9 cellular contexts compared by ENCODE assay signal in the genomic region with DNA sequence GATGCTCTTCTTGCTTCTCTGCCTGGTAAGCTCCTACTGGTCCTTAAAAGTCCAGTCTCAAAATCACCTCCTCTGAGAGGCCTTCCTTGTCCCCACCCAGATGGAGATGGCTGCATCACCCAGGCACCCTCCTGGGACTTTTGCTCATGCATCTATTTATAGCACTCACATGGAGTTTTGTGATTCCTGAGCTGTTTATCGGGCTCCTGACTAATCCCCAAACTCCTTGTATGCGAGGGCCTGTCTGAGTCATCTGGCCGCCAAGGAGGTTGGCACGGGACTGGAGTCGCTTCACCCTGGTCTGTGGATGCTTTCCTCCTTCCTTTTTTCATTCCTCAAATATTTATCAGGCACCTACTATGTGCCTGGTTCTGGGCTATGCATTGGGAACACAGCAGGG. TPM values are rescaled to one million over a fixed set of nuclear protein-coding genes. Genes with fewer than 3 reads are reported as not detected.
DNase-seq lines count a peak whose midpoint lies in the region; ATAC-seq, FAIRE-seq and TF ChIP-seq lines count a peak whose summit lies in the region.
"Had no signal": no experiment of that assay in that cellular context is flagged by ENCODE, and none has a peak within 500 bp of the region (broad histone marks: within the 10 kb centered on the region; RNA-seq: fewer than 3 reads in every experiment).

No MANE protein-coding gene starts in this region.

- CTCF ChIA-PET in A549 (lab: Yijun Ruan, JAX): interaction anchor here (0.6 to 9.7 kb wide), 14 partner anchors 8 to 243 kb away, joined by 3 to 121 read pairs (median 4); no protein-coding TSS in a partner anchor

- H3K9me3 ChIP-seq in A549 (no peaks in the 10 kb centered on the region), mesenchymal stem cell (ENCODE audit: control insufficient read depth, low read length) (no peaks in the 10 kb centered on the region)
- H3K9me3 ChIP-seq: upper lobe of right lung had no signal

- no peaks in the 10 kb centered on the region for H3K79me1 ChIP-seq in mesenchymal stem cell (replicated peaks; ENCODE audit: low read length, poor library complexity, severe bottlenecking)

- TF ChIP-seq EP300 in A549 (IDR thresholded peaks at IDR 0.05): peak in 1 of 2 experiments; percentile 32; a peak in 1 of 5 replicates

- in situ Hi-C loops in astrocyte of the spinal cord (cut with HindIII; ENCODE audit: low sequenced_read_pairs): no loop called here

- peaks cover 32% of the 10 kb centered on the region for H3K4me1 ChIP-seq in A549
- peaks cover 36% of the 10 kb centered on the region for H3K4me1 ChIP-seq in mesenchymal stem cell (ENCODE audit: control insufficient read depth, insufficient read depth, low read depth, low read length)

- H2AK5ac ChIP-seq in mesenchymal stem cell (ENCODE audit: low read length, severe bottlenecking): peak overlapping the region; percentile 27

- no peak overlapping the region for H2BK120ac ChIP-seq in mesenchymal stem cell (ENCODE audit: low read depth, low read length)

- peak overlapping the region; percentile 34 to 67 for H3K18ac ChIP-seq in mesenchymal stem cell (ENCODE audit: low read depth in 1 of 2, low read length in 2 of 2)

- H3K36me3 ChIP-seq in mesenchymal stem cell (ENCODE audit: control insufficient read depth in 1 of 2, insufficient read depth in 2 of 2, low read depth in 1 of 2, low read length in 2 of 2): peaks cover 3 to 6% of the 10 kb centered on the region in 2 experiments
- H3K36me3 ChIP-seq: upper lobe of right lung had no signal

- TF ChIP-seq CTCF in A549 (IDR thresholded peaks at IDR 0.05) (no peak), astrocyte of the spinal cord (IDR thresholded peaks at IDR 0.05; ENCODE audit: low read depth, low read length) (no peak)

- WGBS in A549 (ENCODE audit: missing lambda C conversion rate): 0% methylated on average over 5 of the region's 5 CpGs
- WGBS in mesenchymal stem cell: 2% methylated on average over 5 of the region's 5 CpGs

- POLR2A ChIA-PET in A549 (lab: Yijun Ruan, JAX): interaction anchor here (1.0 to 1.2 kb wide), 2 partner anchors 16 to 239 kb away, joined by 3 to 4 read pairs; partner anchors contain the start of gene USP22

- H2BK15ac ChIP-seq in mesenchymal stem cell (ENCODE audit: low read depth, poor library complexity, severe bottlenecking): no peak overlapping the region

- peak; percentile 11 to 19 for ATAC-seq in A549
- ATAC-seq in GM21515 (IDR thresholded peaks at IDR 0.05; ENCODE audit: unreplicated experiment): no peak
- ATAC-seq: upper lobe of right lung had no signal

- H2AFZ ChIP-seq in mesenchymal stem cell (ENCODE audit: low read depth, low read length): no peak overlapping the region

- peak; percentile 77 for FAIRE-seq in A549 (lab: Jason Lieb, UNC)

- H3K27me3 ChIP-seq in mesenchymal stem cell (ENCODE audit: control insufficient read depth in 1 of 2, insufficient read depth in 1 of 2, low read length in 2 of 2): no peaks in the 10 kb centered on the region
- H3K27me3 ChIP-seq: upper lobe of right lung had no signal

- TF ChIP-seq RAD21 in A549 (conservative IDR thresholded peaks at IDR 0.05 in 1 of 2, IDR thresholded peaks at IDR 0.05 in 1 of 2): no peak

- H3K27ac ChIP-seq in A549: peak overlapping the region in 1 of 2 experiments; percentile 54; a peak in 3 of 6 replicates
- peak overlapping the region; percentile 6 for H3K27ac ChIP-seq in mesenchymal stem cell (ENCODE audit: low read length, poor library complexity, severe bottlenecking)
- H3K27ac ChIP-seq: upper lobe of right lung had no signal

- no peak overlapping the region for H2BK5ac ChIP-seq in mesenchymal stem cell (ENCODE audit: low read depth, low read length, poor library complexity, severe bottlenecking)

- H2BK12ac ChIP-seq in mesenchymal stem cell (ENCODE audit: low read length in 2 of 2): peak overlapping the region in 1 of 2 experiments; percentile 14

- H3K4me2 ChIP-seq in A549 (peak overlapping the region; percentile 42), mesenchymal stem cell (ENCODE audit: low read length, poor library complexity, severe bottlenecking) (no peak overlapping the region)

- no peak overlapping the region for H4K8ac ChIP-seq in mesenchymal stem cell (ENCODE audit: low read length)

- H3K14ac ChIP-seq in mesenchymal stem cell (ENCODE audit: low read length in 2 of 2): no peak overlapping the region

- no peak overlapping the region for H3K4me3 ChIP-seq in A549
- no peak overlapping the region for H3K4me3 ChIP-seq in astrocyte of the spinal cord (ENCODE audit: low read depth, low read length)
- no peak overlapping the region for H3K4me3 ChIP-seq in mesenchymal stem cell (ENCODE audit: insufficient read depth in 1 of 2, low read depth in 1 of 2, low read length in 2 of 2)
- H3K4me3 ChIP-seq: upper lobe of right lung had no signal

- H3K4ac ChIP-seq in mesenchymal stem cell (ENCODE audit: low read depth in 1 of 2, low read length in 2 of 2): no peak overlapping the region

- no peak overlapping the region for H4K91ac ChIP-seq in mesenchymal stem cell (ENCODE audit: low read length)

- TF ChIP-seq POLR2A in A549 (IDR thresholded peaks at IDR 0.05; ENCODE audit: low read length): no peak

- DNase-seq in A549 (ENCODE audit: low read depth in 1 of 2, low spot score in 1 of 2): peak; percentile 88 to 93
- peak; percentile 96 for DNase-seq in GM04503 (ENCODE audit: low read depth)
- peak; percentile 95 for DNase-seq in astrocyte of the spinal cord (ENCODE audit: low read depth, low spot score)
- peak; percentile 98 for DNase-seq in mesenchymal stem cell
- no peak for DNase-seq in SHP77 (lab: John Stamatoyannopoulos, UW)
- no peak for DNase-seq in NOMO-1 treated with DMSO at 0.1 percent for 48 hours (lab: John Stamatoyannopoulos, UW; ENCODE audit: unreplicated experiment)
- DNase-seq in KG1 (lab: John Stamatoyannopoulos, UW): no peak
- DNase-seq: upper lobe of right lung had no signal

- no peak overlapping the region for H3K23ac ChIP-seq in mesenchymal stem cell (ENCODE audit: low read length in 2 of 2)

- H3K9ac ChIP-seq in mesenchymal stem cell (ENCODE audit: low read length): peak overlapping the region; percentile 86

TF ChIP-seq in A549, 52 proteins besides CTCF, POLR2A, EP300 and RAD21 (continues in another document):
- no peak for TF ChIP-seq MAFK (IDR thresholded peaks at IDR 0.05; ENCODE audit: partially characterized antibody)
- no peak for TF ChIP-seq EHF (CRISPR knock-in tag; IDR thresholded peaks at IDR 0.05)
- no peak for TF ChIP-seq HMGXB4 (CRISPR knock-in tag; IDR thresholded peaks at IDR 0.05; ENCODE audit: borderline replicate concordance)
- no peak for TF ChIP-seq POLR2AphosphoS2 (conservative IDR thresholded peaks at IDR 0.05; ENCODE audit: low read length)
- TF ChIP-seq GATA3 (IDR thresholded peaks at IDR 0.05; ENCODE audit: borderline replicate concordance): peak; percentile 78; the same call in 1 of the 2 replicates
- TF ChIP-seq RARB (CRISPR knock-in tag; IDR thresholded peaks at IDR 0.05): no peak
- no peak for TF ChIP-seq HOXA7 (CRISPR knock-in tag; IDR thresholded peaks at IDR 0.05)
- TF ChIP-seq, protein P1, sequence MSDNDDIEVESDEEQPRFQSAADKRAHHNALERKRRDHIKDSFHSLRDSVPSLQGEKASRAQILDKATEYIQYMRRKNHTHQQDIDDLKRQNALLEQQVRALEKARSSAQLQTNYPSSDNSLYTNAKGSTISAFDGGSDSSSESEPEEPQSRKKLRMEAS (IDR thresholded peaks at IDR 0.05): peak; percentile 81

RNA-seq across cellular contexts. Expression of gene MAP2K3, which starts 2.3 kb away (rescaled TPM):
- 13.9 and 25.0 TPM in 2 replicates for polyA plus RNA-seq in A549 (2011; rRNA removed)
- polyA plus RNA-seq in A549 (2012; cell fraction: cytosol; rRNA removed): 53.0 and 68.6 TPM in 2 replicates
- polyA plus RNA-seq in A549 (2012; cell fraction: nucleus; rRNA removed): 114 and 126 TPM in 2 replicates
- polyA plus RNA-seq in A549 (2017; fragmentation: RNase III; extraction: RNeasy Plus Mini Kit Qiagen cat#74134 plus additional on column Dnase treatment): 36.9 to 42.8 TPM (median 37.1 TPM) in 3 replicates
- polyA minus RNA-seq in A549 (2011; rRNA and poly(A)+ RNA removed): 28.0 and 35.0 TPM in 2 replicates
- polyA plus RNA-seq in mesenchymal stem cell (2013, experiment 1 of 2): 25.0 TPM
- 24.1 TPM for polyA plus RNA-seq in mesenchymal stem cell (2013, experiment 2 of 2)

RNA-seq across cellular contexts. Expression of gene NATD1, which starts 29.0 kb away (rescaled TPM):
- polyA plus RNA-seq in A549 (2011; rRNA removed) (1.1 and 1.5 TPM in 2 replicates), A549 (2017; fragmentation: RNase III; extraction: RNeasy Plus Mini Kit Qiagen cat#74134 plus additional on column Dnase treatment) (1.0 to 1.6 TPM (median 1.3 TPM) in 3 replicates)
- polyA plus RNA-seq in A549 (2012; cell fraction: cytosol; rRNA removed): 0.61 and 1.0 TPM in 2 replicates
- polyA plus RNA-seq in A549 (2012; cell fraction: nucleus; rRNA removed): 1.0 and 1.3 TPM in 2 replicates
- polyA minus RNA-seq in A549 (2011; rRNA and poly(A)+ RNA removed): 1.3 and 1.5 TPM in 2 replicates
- polyA plus RNA-seq in mesenchymal stem cell (2013, experiment 1 of 2): 3.2 TPM
- 3.2 TPM for polyA plus RNA-seq in mesenchymal stem cell (2013, experiment 2 of 2)

Comparison
In these comparisons a context has a peak if more than half of its experiments do, and no peak if none do; other contexts are left out.
1. DNase-seq: peak in A549 (2 of 2), GM04503 (single experiment), astrocyte of the spinal cord (single experiment) and mesenchymal stem cell (single experiment); none in SHP77 (0 of 2), NOMO-1 treated with DMSO at 0.1 percent for 48 hours (single experiment) and KG1 (single experiment).